In genomic region chr13:20943519-20944012, GRCh38 we compare ENCODE assay signal across 8 cellular contexts. TPM values are rescaled to one million over a fixed set of nuclear protein-coding genes. Genes with fewer than 3 reads are reported as not detected.
A peak's percentile ranks its signal among the peaks of the same experiment; 100 is the strongest.
DNase-seq lines count a peak whose midpoint lies in the region; ATAC-seq and TF ChIP-seq lines count a peak whose summit lies in the region.

No MANE protein-coding gene starts in this region.

- H4K20me1 ChIP-seq in osteoblast (ENCODE audit: insufficient read depth, low read length), result no peaks in the 10 kb centered on the region

- H3K27me3 Mint-ChIP-seq in activated naive CD4-positive, alpha-beta T cell treated with anti-CD3 and anti-CD28 coated beads, Interleukin-2, amount 10 ng/mL, durations not matched to agents 7 days and 5 days, result peaks cover 47% of the 10 kb centered on the region

- H3K4me3 ChIP-seq in SK-N-MC (no peak overlapping the region), osteoblast (ENCODE audit: insufficient read depth, low read length) (peak overlapping the region; percentile 18), testis (no peak overlapping the region)

- CTCF ChIA-PET in activated naive CD4-positive, alpha-beta T cell treated with anti-CD3 and anti-CD28 coated beads, Interleukin-2, amount 10 ng/mL, durations not matched to agents 7 days and 5 days (lab: Charles Lee), result interaction anchor here (0.8 to 2.6 kb wide), 14 partner anchors 9 to 534 kb away, joined by 3 to 22 read pairs (median 3); partner anchors contain the start of genes MRPL57 and SKA3

- H3K4me1 Mint-ChIP-seq in activated naive CD4-positive, alpha-beta T cell treated with anti-CD3 and anti-CD28 coated beads, Interleukin-2, amount 10 ng/mL, durations not matched to agents 7 days and 5 days, result peaks cover 9% of the 10 kb centered on the region

- peak; percentile 84 for ATAC-seq in GM18868 (IDR thresholded peaks at IDR 0.05; ENCODE audit: unreplicated experiment)

- no peak overlapping the region for H3K27ac ChIP-seq in SK-N-MC
- H3K27ac ChIP-seq in osteoblast (ENCODE audit: low read depth, low read length), result peak overlapping the region; percentile 82
- H3K27ac ChIP-seq in testis, result no peak overlapping the region

- H2AFZ ChIP-seq in osteoblast (ENCODE audit: low read length), result peak overlapping the region; percentile 86

- WGBS in testis, 2 donors, result 26 to 33% methylated on average over 14 of the region's 14 CpGs

- TF ChIP-seq CTCF in AG09319 (IDR thresholded peaks at IDR 0.05; ENCODE audit: low read depth, low read length), result peak; percentile 96
- TF ChIP-seq CTCF in osteoblast (IDR thresholded peaks at IDR 0.05; ENCODE audit: extremely low read depth, low read depth, low read length), result peak; percentile 98
- peak; percentile 85 to 90 (median 89) for TF ChIP-seq CTCF in testis (IDR thresholded peaks at IDR 0.05)

- H3K27me3 ChIP-seq in osteoblast (ENCODE audit: insufficient read depth, low read length), result no peaks in the 10 kb centered on the region
- no peaks in the 10 kb centered on the region for H3K27me3 ChIP-seq in testis

- no peaks in the 10 kb centered on the region for H3K9me3 Mint-ChIP-seq in activated naive CD4-positive, alpha-beta T cell treated with anti-CD3 and anti-CD28 coated beads, Interleukin-2, amount 10 ng/mL, durations not matched to agents 7 days and 5 days

- no peaks in the 10 kb centered on the region for H3K9me3 ChIP-seq in SK-N-MC (ENCODE audit: low read depth, low read length)
- no peaks in the 10 kb centered on the region for H3K9me3 ChIP-seq in osteoblast (ENCODE audit: low read depth, low read length)
- no peaks in the 10 kb centered on the region for H3K9me3 ChIP-seq in testis

- H3K4me1 ChIP-seq in osteoblast (ENCODE audit: insufficient read depth, low read length) (peaks cover 16% of the 10 kb centered on the region), testis (no peaks in the 10 kb centered on the region)

- no peak for TF ChIP-seq POLR2A in testis (IDR thresholded peaks at IDR 0.05)

- H3K4me3 Mint-ChIP-seq in activated naive CD4-positive, alpha-beta T cell treated with anti-CD3 and anti-CD28 coated beads, Interleukin-2, amount 10 ng/mL, durations not matched to agents 7 days and 5 days, result no peak overlapping the region

- DNase-seq in AG09319 (ENCODE audit: extremely low read depth, low read depth), result peak; percentile 89
- peak; percentile 96 for DNase-seq in M059J (ENCODE audit: low read depth)
- peak; percentile 71 for DNase-seq in SK-N-MC (ENCODE audit: low read depth, low spot score)
- peak; percentile 80 for DNase-seq in activated naive CD4-positive, alpha-beta T cell treated with anti-CD3 and anti-CD28 coated beads, Interleukin-2, amount 10 ng/mL, durations not matched to agents 7 days and 5 days
- peak; percentile 78 for DNase-seq in glomerular endothelial cell (ENCODE audit: extremely low read depth, low read depth, low spot score)
- DNase-seq in osteoblast (ENCODE audit: insufficient read length, low spot score, missing footprints), result peak; percentile 96
- DNase-seq in testis, result peak; percentile 92

- intact Hi-C loops in testis (cut with DNase I; ENCODE audit: low total_unique reads), result loop anchor here (10.0 kb wide), 1 partner anchor 191 kb away; no protein-coding TSS in a partner anchor

- H3K79me2 ChIP-seq in osteoblast (ENCODE audit: insufficient read depth, low read length), result no peaks in the 10 kb centered on the region

- H3K9ac ChIP-seq in SK-N-MC (ENCODE audit: insufficient read length), result no peak overlapping the region

- peak overlapping the region; percentile 83 for H3K4me2 ChIP-seq in osteoblast (ENCODE audit: insufficient read depth, low read length)

- H3K36me3 ChIP-seq in SK-N-MC (ENCODE audit: insufficient read depth, low read length) (no peaks in the 10 kb centered on the region), osteoblast (ENCODE audit: insufficient read depth, low read length) (no peaks in the 10 kb centered on the region), testis (ENCODE audit: low read depth, missing control alignments) (no peaks in the 10 kb centered on the region)

- H3K36me3 Mint-ChIP-seq in activated naive CD4-positive, alpha-beta T cell treated with anti-CD3 and anti-CD28 coated beads, Interleukin-2, amount 10 ng/mL, durations not matched to agents 7 days and 5 days, result no peaks in the 10 kb centered on the region

- no peak overlapping the region for H3K27ac Mint-ChIP-seq in activated naive CD4-positive, alpha-beta T cell treated with anti-CD3 and anti-CD28 coated beads, Interleukin-2, amount 10 ng/mL, durations not matched to agents 7 days and 5 days

RNA-seq across cellular contexts. Expression of gene XPO4, which starts 41.0 kb away (rescaled TPM):
- 11.1 and 19.7 TPM in 2 replicates for total RNA-seq in M059J (2014; rRNA removed; shearing (Covaris generic))
- total RNA-seq in glomerular endothelial cell (22.4 and 26.4 TPM in 2 replicates), osteoblast (19.5 and 20.6 TPM in 2 replicates), testis (10 to 100 TPM; 27.6 to 31.4 TPM)
- 13.0 TPM for polyA plus RNA-seq in testis (ENCODE audit: insufficient read depth, low read depth, low replicate concordance)
